1 cellular context compared by ENCODE assay signal in the genomic region with DNA sequence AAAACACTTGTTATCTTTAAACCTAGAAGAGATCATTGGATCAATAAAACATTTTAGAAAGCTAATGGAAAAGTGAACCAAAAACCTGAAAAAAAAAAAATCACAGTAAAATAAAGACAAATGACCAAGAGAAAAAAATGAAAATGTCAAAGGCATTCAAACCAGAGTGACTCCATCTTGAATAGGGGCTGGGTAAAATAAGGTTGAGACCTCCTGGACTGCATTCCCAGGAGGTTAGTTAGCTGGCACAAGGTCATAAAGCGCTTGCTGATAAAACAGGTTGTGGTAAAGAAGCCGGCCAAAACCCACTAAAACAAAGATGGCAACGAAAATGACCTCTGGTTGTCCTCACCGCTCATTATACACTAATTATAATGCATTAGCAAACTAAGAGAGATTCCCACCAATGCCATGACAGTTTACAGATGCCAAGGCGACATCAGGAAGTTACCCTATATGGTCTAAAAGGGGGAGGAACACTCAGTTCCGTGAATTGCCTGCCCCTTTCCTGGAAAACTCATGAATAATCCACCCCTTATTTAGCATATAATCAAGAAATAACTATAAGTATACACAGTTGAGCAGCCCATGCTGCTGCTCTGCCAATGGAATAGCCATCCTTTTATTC.
TF ChIP-seq lines count a peak whose summit lies in the region.

No MANE protein-coding gene starts in this region.

TF ChIP-seq in K562, 482 proteins besides CTCF, POLR2A, EP300 and RAD21 (continued from another document and continues in another):
- TF ChIP-seq, protein P1, sequence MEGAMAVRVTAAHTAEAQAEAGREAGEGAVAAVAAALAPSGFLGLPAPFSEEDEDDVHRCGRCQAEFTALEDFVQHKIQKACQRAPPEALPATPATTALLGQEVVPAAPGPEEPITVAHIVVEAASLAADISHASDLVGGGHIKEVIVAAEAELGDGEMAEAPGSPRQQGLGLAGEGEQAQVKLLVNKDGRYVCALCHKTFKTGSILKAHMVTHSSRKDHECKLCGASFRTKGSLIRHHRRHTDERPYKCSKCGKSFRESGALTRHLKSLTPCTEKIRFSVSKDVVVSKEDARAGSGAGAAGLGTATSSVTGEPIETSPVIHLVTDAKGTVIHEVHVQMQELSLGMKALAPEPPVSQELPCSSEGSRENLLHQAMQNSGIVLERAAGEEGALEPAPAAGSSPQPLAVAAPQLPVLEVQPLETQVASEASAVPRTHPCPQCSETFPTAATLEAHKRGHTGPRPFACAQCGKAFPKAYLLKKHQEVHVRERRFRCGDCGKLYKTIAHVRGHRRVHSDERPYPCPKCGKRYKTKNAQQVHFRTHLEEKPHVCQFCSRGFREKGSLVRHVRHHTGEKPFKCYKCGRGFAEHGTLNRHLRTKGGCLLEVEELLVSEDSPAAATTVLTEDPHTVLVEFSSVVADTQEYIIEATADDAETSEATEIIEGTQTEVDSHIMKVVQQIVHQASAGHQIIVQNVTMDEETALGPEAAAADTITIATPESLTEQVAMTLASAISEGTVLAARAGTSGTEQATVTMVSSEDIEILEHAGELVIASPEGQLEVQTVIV (CRISPR knock-in tag; IDR thresholded peaks at IDR 0.05; ENCODE audit: borderline replicate concordance), result no peak
- TF ChIP-seq, protein P2, sequence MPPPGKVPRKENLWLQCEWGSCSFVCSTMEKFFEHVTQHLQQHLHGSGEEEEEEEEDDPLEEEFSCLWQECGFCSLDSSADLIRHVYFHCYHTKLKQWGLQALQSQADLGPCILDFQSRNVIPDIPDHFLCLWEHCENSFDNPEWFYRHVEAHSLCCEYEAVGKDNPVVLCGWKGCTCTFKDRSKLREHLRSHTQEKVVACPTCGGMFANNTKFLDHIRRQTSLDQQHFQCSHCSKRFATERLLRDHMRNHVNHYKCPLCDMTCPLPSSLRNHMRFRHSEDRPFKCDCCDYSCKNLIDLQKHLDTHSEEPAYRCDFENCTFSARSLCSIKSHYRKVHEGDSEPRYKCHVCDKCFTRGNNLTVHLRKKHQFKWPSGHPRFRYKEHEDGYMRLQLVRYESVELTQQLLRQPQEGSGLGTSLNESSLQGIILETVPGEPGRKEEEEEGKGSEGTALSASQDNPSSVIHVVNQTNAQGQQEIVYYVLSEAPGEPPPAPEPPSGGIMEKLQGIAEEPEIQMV (tag; conservative IDR thresholded peaks at IDR 0.05; ENCODE audit: low read depth), result peak; percentile 42; the same call in 1 of the 2 replicates
- TF ChIP-seq ZNF780A (CRISPR knock-in tag; IDR thresholded peaks at IDR 0.05) (no peak), CHD1 (IDR thresholded peaks at IDR 0.05; ENCODE audit: low read length) (no peak), NCOA1 (IDR thresholded peaks at IDR 0.05; ENCODE audit: low read depth) (no peak), GTF3C2 (IDR thresholded peaks at IDR 0.05; ENCODE audit: borderline replicate concordance, extremely low read depth, insufficient read length) (no peak), BCOR (IDR thresholded peaks at IDR 0.05) (no peak), ZNF586 (CRISPR knock-in tag; conservative IDR thresholded peaks at IDR 0.05) (no peak), TAF9B (IDR thresholded peaks at IDR 0.05; ENCODE audit: partially characterized antibody) (no peak), ELF1 (tag; IDR thresholded peaks at IDR 0.05) (no peak), ZNF174 (CRISPR knock-in tag; IDR thresholded peaks at IDR 0.05) (no peak), ZNF184 (CRISPR knock-in tag; IDR thresholded peaks at IDR 0.05) (no peak), TCF15 (CRISPR knock-in tag; IDR thresholded peaks at IDR 0.05) (no peak), ZNF75A (CRISPR knock-in tag; IDR thresholded peaks at IDR 0.05) (no peak), ZNF644 (tag; IDR thresholded peaks at IDR 0.05; ENCODE audit: low read depth) (no peak), FOXJ2 (tag; IDR thresholded peaks at IDR 0.05) (no peak), FOXK1 (CRISPR knock-in tag; IDR thresholded peaks at IDR 0.05; ENCODE audit: borderline replicate concordance) (no peak), ZBTB8A (IDR thresholded peaks at IDR 0.05; ENCODE audit: partially characterized antibody) (no peak)
- TF ChIP-seq, protein P3, sequence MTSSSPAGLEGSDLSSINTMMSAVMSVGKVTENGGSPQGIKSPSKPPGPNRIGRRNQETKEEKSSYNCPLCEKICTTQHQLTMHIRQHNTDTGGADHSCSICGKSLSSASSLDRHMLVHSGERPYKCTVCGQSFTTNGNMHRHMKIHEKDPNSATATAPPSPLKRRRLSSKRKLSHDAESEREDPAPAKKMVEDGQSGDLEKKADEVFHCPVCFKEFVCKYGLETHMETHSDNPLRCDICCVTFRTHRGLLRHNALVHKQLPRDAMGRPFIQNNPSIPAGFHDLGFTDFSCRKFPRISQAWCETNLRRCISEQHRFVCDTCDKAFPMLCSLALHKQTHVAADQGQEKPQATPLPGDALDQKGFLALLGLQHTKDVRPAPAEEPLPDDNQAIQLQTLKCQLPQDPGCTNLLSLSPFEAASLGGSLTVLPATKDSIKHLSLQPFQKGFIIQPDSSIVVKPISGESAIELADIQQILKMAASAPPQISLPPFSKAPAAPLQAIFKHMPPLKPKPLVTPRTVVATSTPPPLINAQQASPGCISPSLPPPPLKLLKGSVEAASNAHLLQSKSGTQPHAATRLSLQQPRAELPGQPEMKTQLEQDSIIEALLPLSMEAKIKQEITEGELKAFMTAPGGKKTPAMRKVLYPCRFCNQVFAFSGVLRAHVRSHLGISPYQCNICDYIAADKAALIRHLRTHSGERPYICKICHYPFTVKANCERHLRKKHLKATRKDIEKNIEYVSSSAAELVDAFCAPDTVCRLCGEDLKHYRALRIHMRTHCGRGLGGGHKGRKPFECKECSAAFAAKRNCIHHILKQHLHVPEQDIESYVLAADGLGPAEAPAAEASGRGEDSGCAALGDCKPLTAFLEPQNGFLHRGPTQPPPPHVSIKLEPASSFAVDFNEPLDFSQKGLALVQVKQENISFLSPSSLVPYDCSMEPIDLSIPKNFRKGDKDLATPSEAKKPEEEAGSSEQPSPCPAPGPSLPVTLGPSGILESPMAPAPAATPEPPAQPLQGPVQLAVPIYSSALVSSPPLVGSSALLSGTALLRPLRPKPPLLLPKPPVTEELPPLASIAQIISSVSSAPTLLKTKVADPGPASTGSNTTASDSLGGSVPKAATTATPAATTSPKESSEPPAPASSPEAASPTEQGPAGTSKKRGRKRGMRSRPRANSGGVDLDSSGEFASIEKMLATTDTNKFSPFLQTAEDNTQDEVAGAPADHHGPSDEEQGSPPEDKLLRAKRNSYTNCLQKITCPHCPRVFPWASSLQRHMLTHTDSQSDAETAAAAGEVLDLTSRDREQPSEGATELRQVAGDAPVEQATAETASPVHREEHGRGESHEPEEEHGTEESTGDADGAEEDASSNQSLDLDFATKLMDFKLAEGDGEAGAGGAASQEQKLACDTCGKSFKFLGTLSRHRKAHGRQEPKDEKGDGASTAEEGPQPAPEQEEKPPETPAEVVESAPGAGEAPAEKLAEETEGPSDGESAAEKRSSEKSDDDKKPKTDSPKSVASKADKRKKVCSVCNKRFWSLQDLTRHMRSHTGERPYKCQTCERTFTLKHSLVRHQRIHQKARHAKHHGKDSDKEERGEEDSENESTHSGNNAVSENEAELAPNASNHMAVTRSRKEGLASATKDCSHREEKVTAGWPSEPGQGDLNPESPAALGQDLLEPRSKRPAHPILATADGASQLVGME (CRISPR knock-in tag; IDR thresholded peaks at IDR 0.05), result no peak
- TF ChIP-seq, protein P4, sequence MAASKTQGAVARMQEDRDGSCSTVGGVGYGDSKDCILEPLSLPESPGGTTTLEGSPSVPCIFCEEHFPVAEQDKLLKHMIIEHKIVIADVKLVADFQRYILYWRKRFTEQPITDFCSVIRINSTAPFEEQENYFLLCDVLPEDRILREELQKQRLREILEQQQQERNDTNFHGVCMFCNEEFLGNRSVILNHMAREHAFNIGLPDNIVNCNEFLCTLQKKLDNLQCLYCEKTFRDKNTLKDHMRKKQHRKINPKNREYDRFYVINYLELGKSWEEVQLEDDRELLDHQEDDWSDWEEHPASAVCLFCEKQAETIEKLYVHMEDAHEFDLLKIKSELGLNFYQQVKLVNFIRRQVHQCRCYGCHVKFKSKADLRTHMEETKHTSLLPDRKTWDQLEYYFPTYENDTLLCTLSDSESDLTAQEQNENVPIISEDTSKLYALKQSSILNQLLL (CRISPR knock-in tag; IDR thresholded peaks at IDR 0.05; ENCODE audit: borderline replicate concordance), result no peak
- TF ChIP-seq, protein P5, sequence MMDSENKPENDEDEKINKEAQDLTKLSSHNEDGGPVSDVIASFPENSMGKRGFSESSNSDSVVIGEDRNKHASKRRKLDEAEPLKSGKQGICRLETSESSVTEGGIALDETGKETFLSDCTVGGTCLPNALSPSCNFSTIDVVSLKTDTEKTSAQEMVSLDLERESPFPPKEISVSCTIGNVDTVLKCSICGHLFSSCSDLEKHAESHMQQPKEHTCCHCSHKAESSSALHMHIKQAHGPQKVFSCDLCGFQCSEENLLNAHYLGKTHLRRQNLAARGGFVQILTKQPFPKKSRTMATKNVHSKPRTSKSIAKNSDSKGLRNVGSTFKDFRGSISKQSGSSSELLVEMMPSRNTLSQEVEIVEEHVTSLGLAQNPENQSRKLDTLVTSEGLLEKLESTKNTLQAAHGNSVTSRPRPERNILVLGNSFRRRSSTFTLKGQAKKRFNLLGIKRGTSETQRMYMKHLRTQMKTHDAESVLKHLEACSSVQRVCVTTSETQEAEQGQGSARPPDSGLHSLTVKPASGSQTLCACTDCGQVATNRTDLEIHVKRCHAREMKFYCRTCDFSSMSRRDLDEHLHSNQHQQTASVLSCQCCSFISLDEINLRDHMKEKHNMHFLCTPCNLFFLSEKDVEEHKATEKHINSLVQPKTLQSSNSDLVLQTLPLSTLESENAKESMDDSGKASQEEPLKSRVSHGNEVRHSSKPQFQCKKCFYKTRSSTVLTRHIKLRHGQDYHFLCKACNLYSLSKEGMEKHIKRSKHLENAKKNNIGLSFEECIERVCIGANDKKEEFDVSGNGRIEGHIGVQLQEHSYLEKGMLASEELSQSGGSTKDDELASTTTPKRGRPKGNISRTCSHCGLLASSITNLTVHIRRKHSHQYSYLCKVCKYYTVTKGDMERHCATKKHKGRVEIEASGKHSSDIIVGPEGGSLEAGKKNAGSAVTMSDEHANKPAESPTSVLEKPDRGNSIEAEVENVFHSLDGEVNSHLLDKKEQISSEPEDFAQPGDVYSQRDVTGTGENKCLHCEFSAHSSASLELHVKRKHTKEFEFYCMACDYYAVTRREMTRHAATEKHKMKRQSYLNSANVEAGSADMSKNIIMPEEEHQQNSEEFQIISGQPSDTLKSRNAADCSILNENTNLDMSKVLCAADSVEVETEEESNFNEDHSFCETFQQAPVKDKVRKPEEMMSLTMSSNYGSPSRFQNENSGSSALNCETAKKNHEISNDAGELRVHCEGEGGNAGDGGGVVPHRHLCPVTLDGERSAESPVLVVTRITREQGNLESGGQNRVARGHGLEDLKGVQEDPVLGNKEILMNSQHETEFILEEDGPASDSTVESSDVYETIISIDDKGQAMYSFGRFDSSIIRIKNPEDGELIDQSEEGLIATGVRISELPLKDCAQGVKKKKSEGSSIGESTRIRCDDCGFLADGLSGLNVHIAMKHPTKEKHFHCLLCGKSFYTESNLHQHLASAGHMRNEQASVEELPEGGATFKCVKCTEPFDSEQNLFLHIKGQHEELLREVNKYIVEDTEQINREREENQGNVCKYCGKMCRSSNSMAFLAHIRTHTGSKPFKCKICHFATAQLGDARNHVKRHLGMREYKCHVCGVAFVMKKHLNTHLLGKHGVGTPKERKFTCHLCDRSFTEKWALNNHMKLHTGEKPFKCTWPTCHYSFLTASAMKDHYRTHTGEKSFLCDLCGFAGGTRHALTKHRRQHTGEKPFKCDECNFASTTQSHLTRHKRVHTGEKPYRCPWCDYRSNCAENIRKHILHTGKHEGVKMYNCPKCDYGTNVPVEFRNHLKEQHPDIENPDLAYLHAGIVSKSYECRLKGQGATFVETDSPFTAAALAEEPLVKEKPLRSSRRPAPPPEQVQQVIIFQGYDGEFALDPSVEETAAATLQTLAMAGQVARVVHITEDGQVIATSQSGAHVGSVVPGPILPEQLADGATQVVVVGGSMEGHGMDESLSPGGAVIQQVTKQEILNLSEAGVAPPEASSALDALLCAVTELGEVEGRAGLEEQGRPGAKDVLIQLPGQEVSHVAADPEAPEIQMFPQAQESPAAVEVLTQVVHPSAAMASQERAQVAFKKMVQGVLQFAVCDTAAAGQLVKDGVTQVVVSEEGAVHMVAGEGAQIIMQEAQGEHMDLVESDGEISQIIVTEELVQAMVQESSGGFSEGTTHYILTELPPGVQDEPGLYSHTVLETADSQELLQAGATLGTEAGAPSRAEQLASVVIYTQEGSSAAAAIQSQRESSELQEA (IDR thresholded peaks at IDR 0.05; ENCODE audit: low read depth), result no peak
- TF ChIP-seq, protein P6, sequence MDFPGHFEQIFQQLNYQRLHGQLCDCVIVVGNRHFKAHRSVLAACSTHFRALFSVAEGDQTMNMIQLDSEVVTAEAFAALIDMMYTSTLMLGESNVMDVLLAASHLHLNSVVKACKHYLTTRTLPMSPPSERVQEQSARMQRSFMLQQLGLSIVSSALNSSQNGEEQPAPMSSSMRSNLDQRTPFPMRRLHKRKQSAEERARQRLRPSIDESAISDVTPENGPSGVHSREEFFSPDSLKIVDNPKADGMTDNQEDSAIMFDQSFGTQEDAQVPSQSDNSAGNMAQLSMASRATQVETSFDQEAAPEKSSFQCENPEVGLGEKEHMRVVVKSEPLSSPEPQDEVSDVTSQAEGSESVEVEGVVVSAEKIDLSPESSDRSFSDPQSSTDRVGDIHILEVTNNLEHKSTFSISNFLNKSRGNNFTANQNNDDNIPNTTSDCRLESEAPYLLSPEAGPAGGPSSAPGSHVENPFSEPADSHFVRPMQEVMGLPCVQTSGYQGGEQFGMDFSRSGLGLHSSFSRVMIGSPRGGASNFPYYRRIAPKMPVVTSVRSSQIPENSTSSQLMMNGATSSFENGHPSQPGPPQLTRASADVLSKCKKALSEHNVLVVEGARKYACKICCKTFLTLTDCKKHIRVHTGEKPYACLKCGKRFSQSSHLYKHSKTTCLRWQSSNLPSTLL (IDR thresholded peaks at IDR 0.05), result no peak
